In the genomic region with DNA sequence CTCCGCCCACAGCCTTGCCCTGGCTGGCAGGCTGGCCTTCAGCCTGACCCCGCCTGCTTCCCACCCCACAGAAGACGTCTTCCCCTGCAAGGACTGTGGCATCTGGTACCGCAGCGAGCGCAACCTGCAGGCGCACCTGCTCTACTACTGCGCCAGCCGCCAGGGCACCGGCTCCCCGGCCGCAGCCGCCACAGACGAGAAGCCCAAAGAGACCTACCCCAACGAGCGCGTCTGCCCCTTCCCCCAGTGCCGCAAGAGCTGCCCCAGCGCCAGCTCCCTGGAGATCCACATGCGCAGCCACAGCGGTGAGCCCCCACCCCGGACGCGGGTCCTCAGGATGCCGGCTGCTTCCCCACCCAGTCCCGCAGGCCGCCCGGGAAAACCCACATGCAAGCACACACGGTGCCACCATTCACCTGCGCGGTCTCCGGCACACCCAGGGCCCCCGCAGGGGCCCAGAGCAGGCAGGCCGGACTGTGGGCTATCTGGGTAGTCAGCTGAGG, we compare ENCODE assay signal across 26 cellular contexts. TPM values are rescaled to one million over a fixed set of nuclear protein-coding genes. Genes with fewer than 3 reads are reported as not detected.
DNase-seq lines count a peak whose midpoint lies in the region; ATAC-seq and TF ChIP-seq lines count a peak whose summit lies in the region.
"Had no signal": no experiment of that assay in that cellular context is flagged by ENCODE, and none has a peak within 500 bp of the region (broad histone marks: within the 10 kb centered on the region; RNA-seq: fewer than 3 reads in every experiment).

No MANE protein-coding gene starts in this region.

- intact Hi-C loops in MCF 10A (cut with micrococcal nuclease) (no loop called here), breast epithelium (cut with DNase I; ENCODE audit: low total_unique reads) (loop anchor here (1.0 kb wide), 1 partner anchor 26 kb away; no protein-coding TSS in a partner anchor), posterior vena cava (cut with DNase I) (no loop called here), PC-9 (cut with micrococcal nuclease; ENCODE audit: unreplicated experiment) (no loop called here)

- no TSS peak for BruUV-seq in MCF 10A (replicated peaks; lab: Mats Ljungman, UMichigan)
- no TSS peak for BruUV-seq in PC-9 (replicated peaks; lab: Mats Ljungman, UMichigan)

- H3K4me3 Mint-ChIP-seq in MCF 10A (ENCODE audit: unreplicated experiment), result peak overlapping the region; percentile 31
- H3K4me3 Mint-ChIP-seq in GM23338, result peak overlapping the region; percentile 40; the same call in 1 of the 3 replicates
- peak overlapping the region; percentile 17 for H3K4me3 Mint-ChIP-seq in endodermal cell
- no peak overlapping the region for H3K4me3 Mint-ChIP-seq in stimulated activated effector memory CD8-positive, alpha-beta T cell treated with anti-CD3 and anti-CD28 coated beads, Interleukin-12 subunit alpha, Interleukin-12 subunit beta, amount 100 ng/mL, for 72 hours

- H3K9me2 ChIP-seq in GM23338 (ENCODE audit: insufficient read depth) (no peaks in the 10 kb centered on the region), PC-9 (ENCODE audit: insufficient read depth) (no peaks in the 10 kb centered on the region)

- ATAC-seq in GM23338, result no peak
- no peak for ATAC-seq in stimulated activated effector memory CD8-positive, alpha-beta T cell treated with anti-CD3 and anti-CD28 coated beads, Interleukin-12 subunit alpha, Interleukin-12 subunit beta, amount 100 ng/mL, for 72 hours
- ATAC-seq in GM18505 (IDR thresholded peaks at IDR 0.05; ENCODE audit: unreplicated experiment), result no peak
- ATAC-seq: activated naive CD4-positive, alpha-beta T cell treated with anti-CD3 and anti-CD28 coated beads, Interleukin-2, amount 50 U/mL, for 72 hours; mucosa of descending colon had no signal

- H3K4me3 ChIP-seq in breast epithelium (no peak overlapping the region), GM23338 (no peak overlapping the region), endodermal cell (ENCODE audit: low read length) (no peak overlapping the region), PC-9 (no peak overlapping the region)
- H3K4me3 ChIP-seq: lung, MG63, mucosa of descending colon, prostate gland had no signal

- H3K27me3 ChIP-seq in breast epithelium (no peaks in the 10 kb centered on the region), GM23338 (ENCODE audit: insufficient read depth) (no peaks in the 10 kb centered on the region), endodermal cell (ENCODE audit: control insufficient read depth, insufficient read depth, low read length, poor library complexity, severe bottlenecking) (no peaks in the 10 kb centered on the region), PC-9 (ENCODE audit: insufficient read depth, low read depth) (no peaks in the 10 kb centered on the region)
- H3K27me3 ChIP-seq: heart right ventricle, MG63, tibial nerve had no signal

- H3K27me3 Mint-ChIP-seq in MCF 10A (ENCODE audit: insufficient read depth, unreplicated experiment) (no peaks in the 10 kb centered on the region), GM23338 (ENCODE audit: insufficient read depth, low read depth, poor library complexity) (peaks cover 12% of the 10 kb centered on the region), endodermal cell (ENCODE audit: insufficient read depth) (no peaks in the 10 kb centered on the region)

- H3F3A ChIP-seq in GM23338 (replicated peaks; ENCODE audit: low read depth) (peaks cover 5% of the 10 kb centered on the region; the same call in 1 of the 2 replicates), PC-9 (ENCODE audit: insufficient read depth, low read depth) (peaks cover 12% of the 10 kb centered on the region; the same call in 1 of the 2 replicates)

- no peaks in the 10 kb centered on the region for H3K9me3 Mint-ChIP-seq in MCF 10A (ENCODE audit: unreplicated experiment)
- no peaks in the 10 kb centered on the region; the same call in 2 of the 3 replicates for H3K9me3 Mint-ChIP-seq in GM23338
- H3K9me3 Mint-ChIP-seq in endodermal cell, result no peaks in the 10 kb centered on the region
- H3K9me3 Mint-ChIP-seq in stimulated activated effector memory CD8-positive, alpha-beta T cell treated with anti-CD3 and anti-CD28 coated beads, Interleukin-12 subunit alpha, Interleukin-12 subunit beta, amount 100 ng/mL, for 72 hours, result no peaks in the 10 kb centered on the region
- H3K9me3 Mint-ChIP-seq: activated naive CD4-positive, alpha-beta T cell treated with anti-CD3 and anti-CD28 coated beads, Interleukin-2, amount 50 U/mL, for 72 hours had no signal

- TF ChIP-seq POLR2A in breast epithelium (IDR thresholded peaks at IDR 0.05), result no peak
- no peak for TF ChIP-seq POLR2A in GM18505 (IDR thresholded peaks at IDR 0.05; ENCODE audit: borderline replicate concordance, extremely low read depth, insufficient read depth, insufficient read length)

- H3K4me2 ChIP-seq in GM23338 (no peak overlapping the region), PC-9 (no peak overlapping the region)

- H2AFZ ChIP-seq in GM23338 (no peak overlapping the region), PC-9 (no peak overlapping the region)

- POLR2A ChIA-PET in MCF 10A (lab: Yijun Ruan, JAX) (no interaction called here), PC-9 (lab: Charles Lee; ENCODE audit: unreplicated experiment) (no interaction called here)

- CTCF ChIA-PET in MCF 10A (lab: Yijun Ruan, JAX) (interaction anchor here (0.6 to 0.7 kb wide), 3 partner anchors 27 to 753 kb away, joined by 3 read pairs; a partner anchor contains a TSS), PC-9 (lab: Charles Lee) (no interaction called here)

- H3K79me2 ChIP-seq in GM23338 (replicated peaks; ENCODE audit: insufficient read depth) (no peaks in the 10 kb centered on the region), PC-9 (ENCODE audit: low read depth) (peaks cover 8% of the 10 kb centered on the region; the same call in 1 of the 2 replicates)

- TF ChIP-seq CTCF in MCF 10A (IDR thresholded peaks at IDR 0.05; ENCODE audit: unreplicated experiment), result no peak
- TF ChIP-seq CTCF in breast epithelium (IDR thresholded peaks at IDR 0.05), result no peak
- no peak for TF ChIP-seq CTCF in GM23338 (conservative IDR thresholded peaks at IDR 0.05; ENCODE audit: low read depth in 2 of 2)
- TF ChIP-seq CTCF in endodermal cell (conservative IDR thresholded peaks at IDR 0.05), result no peak
- no peak for TF ChIP-seq CTCF in PC-9 (conservative IDR thresholded peaks at IDR 0.05)

- H4K20me1 ChIP-seq in GM23338 (replicated peaks; ENCODE audit: insufficient read depth), result no peaks in the 10 kb centered on the region
- peaks cover 6% of the 10 kb centered on the region; the same call in 1 of the 2 replicates for H4K20me1 ChIP-seq in PC-9 (ENCODE audit: insufficient read depth)

- H3K36me3 ChIP-seq in breast epithelium (no peaks in the 10 kb centered on the region), GM23338 (ENCODE audit: insufficient read depth) (no peaks in the 10 kb centered on the region), endodermal cell (ENCODE audit: control insufficient read depth, insufficient read depth, low read length) (peaks cover 7% of the 10 kb centered on the region), PC-9 (ENCODE audit: low read depth) (no peaks in the 10 kb centered on the region)
- H3K36me3 ChIP-seq: heart right ventricle, MG63, prostate gland had no signal

- H3K27ac Mint-ChIP-seq in MCF 10A (ENCODE audit: low read depth, unreplicated experiment) (no peak overlapping the region), GM23338 (no peak overlapping the region), endodermal cell (no peak overlapping the region)
- H3K27ac Mint-ChIP-seq in stimulated activated effector memory CD8-positive, alpha-beta T cell treated with anti-CD3 and anti-CD28 coated beads, Interleukin-12 subunit alpha, Interleukin-12 subunit beta, amount 100 ng/mL, for 72 hours, result peak overlapping the region; percentile 60

- DNase-seq in MCF 10A (ENCODE audit: unreplicated experiment) (no peak), breast epithelium (ENCODE audit: low spot score in 2 of 2) (no peak), GM23338 (ENCODE audit: low spot score) (no peak), endodermal cell (no peak), posterior vena cava (ENCODE audit: low spot score) (no peak), PC-9 (no peak)
- no peak for DNase-seq in stimulated activated effector memory CD8-positive, alpha-beta T cell treated with anti-CD3 and anti-CD28 coated beads, Interleukin-12 subunit alpha, Interleukin-12 subunit beta, amount 100 ng/mL, for 72 hours (ENCODE audit: low spot score in 2 of 2)
- DNase-seq: ACHN; activated CD4-positive, alpha-beta T cell treated with anti-CD3 and anti-CD28 coated beads for 4 hours; aorta; central memory CD4-positive, alpha-beta T cell; dermis blood vessel endothelial cell; esophagus squamous epithelium; foreskin melanocyte; KBM-7; MG63; mucosa of descending colon; NCI-H1417; NCI-H2029 treated with DMSO at 0.1 percent for 48 hours; NCI-H82 had no signal

- H3K36me3 Mint-ChIP-seq in MCF 10A (ENCODE audit: insufficient read depth, unreplicated experiment), result peaks cover 27% of the 10 kb centered on the region
- peaks cover 12% of the 10 kb centered on the region; the same call in 2 of the 3 replicates for H3K36me3 Mint-ChIP-seq in GM23338 (ENCODE audit: low read depth)
- H3K36me3 Mint-ChIP-seq in endodermal cell (ENCODE audit: low read depth), result peaks cover 18% of the 10 kb centered on the region
- H3K36me3 Mint-ChIP-seq in stimulated activated effector memory CD8-positive, alpha-beta T cell treated with anti-CD3 and anti-CD28 coated beads, Interleukin-12 subunit alpha, Interleukin-12 subunit beta, amount 100 ng/mL, for 72 hours, result peaks cover 45% of the 10 kb centered on the region
- H3K36me3 Mint-ChIP-seq: activated naive CD4-positive, alpha-beta T cell treated with anti-CD3 and anti-CD28 coated beads, Interleukin-2, amount 50 U/mL, for 72 hours had no signal

- H3K9me3 ChIP-seq in breast epithelium (no peaks in the 10 kb centered on the region), endodermal cell (ENCODE audit: control insufficient read depth, low read length) (no peaks in the 10 kb centered on the region), PC-9 (ENCODE audit: insufficient read depth, low read depth) (no peaks in the 10 kb centered on the region)
- H3K9me3 ChIP-seq: esophagus squamous epithelium, heart right ventricle, MG63, mucosa of descending colon, prostate gland, tibial nerve had no signal

- no peak overlapping the region for H3K9ac ChIP-seq in endodermal cell (ENCODE audit: extremely low read depth, low read length, poor library complexity, severe bottlenecking)

- H3K4me1 ChIP-seq in breast epithelium (peaks cover 7 to 8% of the 10 kb centered on the region in 2 donors), GM23338 (ENCODE audit: insufficient read depth) (no peaks in the 10 kb centered on the region; the same call in 1 of the 2 replicates), endodermal cell (ENCODE audit: control insufficient read depth, insufficient read depth, low read length) (peaks cover 23% of the 10 kb centered on the region), PC-9 (replicated peaks; ENCODE audit: insufficient read depth) (peaks cover 6% of the 10 kb centered on the region)

- 95 to 99% methylated on average over 19 to 34 of the region's 34 CpGs for WGBS in endodermal cell (ENCODE audit: insufficient coverage in 1 of 2, insufficient read length in 1 of 2), 2 experiments

- H3K27ac ChIP-seq in breast epithelium (no peak overlapping the region), GM23338 (ENCODE audit: low read depth) (no peak overlapping the region), endodermal cell (ENCODE audit: low read depth, low read length) (no peak overlapping the region), PC-9 (no peak overlapping the region)
- H3K27ac ChIP-seq: esophagus squamous epithelium, prostate gland had no signal

- no peaks in the 10 kb centered on the region for H3K4me1 Mint-ChIP-seq in MCF 10A (ENCODE audit: insufficient read depth, unreplicated experiment)
- peaks cover 3% of the 10 kb centered on the region for H3K4me1 Mint-ChIP-seq in GM23338
- H3K4me1 Mint-ChIP-seq in endodermal cell, result peaks cover 5% of the 10 kb centered on the region
- peaks cover 19% of the 10 kb centered on the region for H3K4me1 Mint-ChIP-seq in stimulated activated effector memory CD8-positive, alpha-beta T cell treated with anti-CD3 and anti-CD28 coated beads, Interleukin-12 subunit alpha, Interleukin-12 subunit beta, amount 100 ng/mL, for 72 hours

RNA-seq across cellular contexts. Expression of a gene that starts 38.2 kb away (rescaled TPM):
- total RNA-seq in MCF 10A (2022) (34.4 and 40.5 TPM in 2 replicates), breast epithelium (10 to 100 TPM; 12.5 to 14.9 (median 13.3) TPM), endodermal cell (10 to 100 TPM; 75.4 to 76.6 TPM), posterior vena cava (10 to 100 TPM; 23.2 to 29.1 TPM), PC-9 (2021) (76.4 and 78.4 TPM in 2 replicates)
- total RNA-seq in GM23338 (2014; rRNA removed; shearing (Covaris generic)), result 25.2 and 30.0 TPM in 2 replicates
- 40.1 and 40.7 TPM in 2 replicates for polyA plus RNA-seq in GM23338 (2016; fragmentation: Nextera tagmentation; extraction: Ambion mirVana)
- 68.2 TPM for polyA plus RNA-seq in endodermal cell (2013, experiment 1 of 2)
- polyA plus RNA-seq in endodermal cell (2013, experiment 2 of 2), result 57.8 TPM
